Comparison of ENCODE assay signal across 1 cellular context in genomic region chr3:52395503-52395865, GRCh38.
TF ChIP-seq lines count a peak whose summit lies in the region.

No MANE protein-coding gene starts in this region.

TF ChIP-seq in HepG2, 621 proteins besides CTCF, POLR2A, EP300 and RAD21:
- TF ChIP-seq TBL1XR1 (IDR thresholded peaks at IDR 0.05; ENCODE audit: borderline replicate concordance, low read length, partially characterized antibody) (no peak), ZMYM2 (CRISPR knock-in tag; IDR thresholded peaks at IDR 0.05) (no peak), SRSF9 (IDR thresholded peaks at IDR 0.05; ENCODE audit: borderline replicate concordance, insufficient read depth, low read depth, low read length, poor library complexity, severe bottlenecking) (no peak), HIVEP1 (CRISPR knock-in tag; IDR thresholded peaks at IDR 0.05) (no peak), E2F5 (CRISPR knock-in tag; conservative IDR thresholded peaks at IDR 0.05) (no peak), U2AF2 (IDR thresholded peaks at IDR 0.05; ENCODE audit: low read depth, low read length) (no peak), ZNF367 (CRISPR knock-in tag; IDR thresholded peaks at IDR 0.05; ENCODE audit: borderline replicate concordance) (no peak), ZNF747 (CRISPR knock-in tag; IDR thresholded peaks at IDR 0.05; ENCODE audit: borderline replicate concordance) (no peak), ARID3A (IDR thresholded peaks at IDR 0.05; ENCODE audit: low read depth, low read length) (no peak), NFE2 (CRISPR knock-in tag; IDR thresholded peaks at IDR 0.05) (no peak), ZNF343 (CRISPR knock-in tag; IDR thresholded peaks at IDR 0.05) (no peak), REPIN1 (CRISPR knock-in tag; IDR thresholded peaks at IDR 0.05; ENCODE audit: borderline replicate concordance, low read depth) (no peak), CCAR2 (optimal IDR thresholded peaks at IDR 0.05; ENCODE audit: low read depth, low read length) (no peak), NAIF1 (CRISPR knock-in tag; IDR thresholded peaks at IDR 0.05; ENCODE audit: borderline replicate concordance) (no peak), ZBED4 (CRISPR knock-in tag; IDR thresholded peaks at IDR 0.05; ENCODE audit: borderline replicate concordance) (no peak), MYC (CRISPR knock-in tag; IDR thresholded peaks at IDR 0.05; ENCODE audit: borderline replicate concordance) (no peak), ZXDC (CRISPR knock-in tag; IDR thresholded peaks at IDR 0.05) (no peak)
